In the genomic region with DNA sequence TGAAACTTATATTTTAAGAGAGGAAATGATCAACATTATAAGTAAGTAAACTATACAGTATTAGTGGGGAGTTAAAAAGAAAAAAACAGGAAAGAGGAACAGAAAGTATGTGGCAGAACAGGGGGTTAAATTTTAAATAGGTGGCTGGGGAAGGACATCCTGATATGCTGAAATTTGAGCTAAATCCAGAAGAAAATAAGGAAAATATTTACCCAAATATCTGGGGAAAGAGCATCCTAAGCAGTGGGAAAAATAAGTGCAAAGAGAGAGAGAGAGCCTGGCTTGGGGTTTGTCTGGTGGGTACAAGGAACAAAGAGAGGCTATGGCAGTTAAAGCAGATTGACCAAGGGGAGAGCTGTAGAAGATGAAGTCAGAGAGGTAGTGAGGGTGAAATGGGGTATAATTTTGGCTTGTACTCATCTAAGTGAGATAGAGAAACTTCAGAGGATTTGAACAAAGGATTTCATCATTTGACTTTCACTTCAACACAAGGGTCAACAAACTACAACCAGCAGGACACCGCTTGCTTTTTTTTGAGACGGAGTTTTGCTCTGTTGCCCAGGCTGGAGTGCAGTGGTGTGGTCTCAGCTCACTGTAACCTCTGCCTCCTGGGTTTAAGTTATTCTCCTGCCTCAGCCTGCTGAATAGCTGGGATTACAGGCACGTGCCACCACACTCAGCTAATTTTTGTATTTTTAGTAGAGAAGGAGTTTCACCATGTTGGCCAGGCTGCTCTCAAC, we compare ENCODE assay signal across 1 cellular context.
A peak's percentile ranks its signal among the peaks of the same experiment; 100 is the strongest.
TF ChIP-seq lines count a peak whose summit lies in the region.

No MANE protein-coding gene starts in this region.

TF ChIP-seq in GM12878, 131 proteins besides CTCF, POLR2A, EP300 and RAD21 (continued from another document):
- TF ChIP-seq, protein P1, sequence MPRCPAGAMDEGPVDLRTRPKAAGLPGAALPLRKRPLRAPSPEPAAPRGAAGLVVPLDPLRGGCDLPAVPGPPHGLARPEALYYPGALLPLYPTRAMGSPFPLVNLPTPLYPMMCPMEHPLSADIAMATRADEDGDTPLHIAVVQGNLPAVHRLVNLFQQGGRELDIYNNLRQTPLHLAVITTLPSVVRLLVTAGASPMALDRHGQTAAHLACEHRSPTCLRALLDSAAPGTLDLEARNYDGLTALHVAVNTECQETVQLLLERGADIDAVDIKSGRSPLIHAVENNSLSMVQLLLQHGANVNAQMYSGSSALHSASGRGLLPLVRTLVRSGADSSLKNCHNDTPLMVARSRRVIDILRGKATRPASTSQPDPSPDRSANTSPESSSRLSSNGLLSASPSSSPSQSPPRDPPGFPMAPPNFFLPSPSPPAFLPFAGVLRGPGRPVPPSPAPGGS (IDR thresholded peaks at IDR 0.05; ENCODE audit: borderline replicate concordance, insufficient read depth, low read depth, low read length, poor library complexity, severe bottlenecking) = no peak
- TF ChIP-seq, protein P2, sequence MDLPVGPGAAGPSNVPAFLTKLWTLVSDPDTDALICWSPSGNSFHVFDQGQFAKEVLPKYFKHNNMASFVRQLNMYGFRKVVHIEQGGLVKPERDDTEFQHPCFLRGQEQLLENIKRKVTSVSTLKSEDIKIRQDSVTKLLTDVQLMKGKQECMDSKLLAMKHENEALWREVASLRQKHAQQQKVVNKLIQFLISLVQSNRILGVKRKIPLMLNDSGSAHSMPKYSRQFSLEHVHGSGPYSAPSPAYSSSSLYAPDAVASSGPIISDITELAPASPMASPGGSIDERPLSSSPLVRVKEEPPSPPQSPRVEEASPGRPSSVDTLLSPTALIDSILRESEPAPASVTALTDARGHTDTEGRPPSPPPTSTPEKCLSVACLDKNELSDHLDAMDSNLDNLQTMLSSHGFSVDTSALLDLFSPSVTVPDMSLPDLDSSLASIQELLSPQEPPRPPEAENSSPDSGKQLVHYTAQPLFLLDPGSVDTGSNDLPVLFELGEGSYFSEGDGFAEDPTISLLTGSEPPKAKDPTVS (IDR thresholded peaks at IDR 0.05; ENCODE audit: low read depth, low read length) = no peak
- TF ChIP-seq ETV6 (conservative IDR thresholded peaks at IDR 0.05 in 1 of 2, IDR thresholded peaks at IDR 0.05 in 1 of 2; ENCODE audit: borderline replicate concordance in 1 of 2, low read depth in 1 of 2) = 0 out of 4 replicates have a peak, but pooled peaks of 1 of the 2 experiments have one; percentile 9
- TF ChIP-seq FOXM1 (IDR thresholded peaks at IDR 0.05; ENCODE audit: low read depth, low read length) = no peak
- peak; percentile 26 for TF ChIP-seq RUNX3 (IDR thresholded peaks at IDR 0.05; ENCODE audit: low read length)
- TF ChIP-seq, protein P3, sequence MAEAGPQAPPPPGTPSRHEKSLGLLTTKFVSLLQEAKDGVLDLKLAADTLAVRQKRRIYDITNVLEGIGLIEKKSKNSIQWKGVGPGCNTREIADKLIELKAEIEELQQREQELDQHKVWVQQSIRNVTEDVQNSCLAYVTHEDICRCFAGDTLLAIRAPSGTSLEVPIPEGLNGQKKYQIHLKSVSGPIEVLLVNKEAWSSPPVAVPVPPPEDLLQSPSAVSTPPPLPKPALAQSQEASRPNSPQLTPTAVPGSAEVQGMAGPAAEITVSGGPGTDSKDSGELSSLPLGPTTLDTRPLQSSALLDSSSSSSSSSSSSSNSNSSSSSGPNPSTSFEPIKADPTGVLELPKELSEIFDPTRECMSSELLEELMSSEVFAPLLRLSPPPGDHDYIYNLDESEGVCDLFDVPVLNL (IDR thresholded peaks at IDR 0.05; ENCODE audit: low read depth, low read length) = no peak
- TF ChIP-seq MTA2 (IDR thresholded peaks at IDR 0.05; ENCODE audit: low read depth) = peak; percentile 82
